28 cellular contexts compared by ENCODE assay signal in the genomic region with DNA sequence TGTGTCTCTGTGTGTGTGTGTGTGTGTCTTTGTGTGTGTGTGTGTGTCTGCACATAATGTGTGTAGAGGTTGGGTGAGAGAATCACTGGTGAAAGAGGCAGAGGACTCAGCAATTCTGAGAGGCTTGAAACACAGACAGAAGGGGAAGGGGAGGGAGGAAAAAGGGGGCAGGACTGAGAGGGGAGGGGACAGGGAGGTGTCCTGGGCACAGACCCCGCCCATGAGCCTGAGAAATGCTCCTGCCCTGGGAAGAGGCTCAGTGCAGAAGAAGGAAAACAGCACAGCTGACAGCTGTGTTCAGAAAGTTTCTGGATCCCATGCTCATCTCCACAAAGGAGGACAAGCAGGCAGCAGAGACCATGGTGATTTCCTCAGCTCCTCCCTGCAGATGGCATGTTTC. TPM values are rescaled to one million over a fixed set of nuclear protein-coding genes. Genes with fewer than 3 reads are reported as not detected.
"Had no signal": no experiment of that assay in that cellular context is flagged by ENCODE, and none has a peak within 500 bp of the region (broad histone marks: within the 10 kb centered on the region; RNA-seq: fewer than 3 reads in every experiment).

No MANE protein-coding gene starts in this region.

- H3K4me3 ChIP-seq: SK-N-MC had no signal

- H3K36me3 Mint-ChIP-seq: activated CD4-positive, alpha-beta memory T cell treated with anti-CD3 and anti-CD28 coated beads for 36 hours; activated naive CD8-positive, alpha-beta T cell; T-cell had no signal

- ATAC-seq: activated T-cell treated with anti-CD3 and anti-CD28 coated beads, Interleukin-2, amount 50 U/mL, for 4 hours; Panc1; Right ventricle myocardium inferior; T-cell had no signal

- H3K9me3 Mint-ChIP-seq: activated CD4-positive, alpha-beta T cell treated with anti-CD3 and anti-CD28 coated beads, Interleukin-2, amount 10 ng/mL, durations not matched to agents 7 days and 5 days; central memory CD8-positive, alpha-beta T cell had no signal

- H3K27ac Mint-ChIP-seq: activated CD4-positive, alpha-beta memory T cell treated with anti-CD3 and anti-CD28 coated beads for 36 hours; activated CD4-positive, alpha-beta T cell treated with anti-CD3 and anti-CD28 coated beads, Interleukin-2, amount 10 ng/mL, durations not matched to agents 7 days and 5 days; activated naive CD8-positive, alpha-beta T cell; brain; T-cell had no signal

- H3K27ac ChIP-seq: SK-N-MC had no signal

- DNase-seq: activated CD4-positive, alpha-beta memory T cell treated with anti-CD3 and anti-CD28 coated beads for 36 hours; activated CD4-positive, alpha-beta T cell treated with anti-CD3 and anti-CD28 coated beads, Interleukin-2, amount 10 ng/mL, durations not matched to agents 7 days and 5 days; activated CD4-positive, CD25-positive, alpha-beta regulatory T cell; activated CD8-positive, alpha-beta memory T cell treated with anti-CD3 and anti-CD28 coated beads for 24 hours; activated effector memory CD4-positive, alpha-beta T cell treated with anti-CD3 and anti-CD28 coated beads, Interleukin-2, amount 50 U/mL, for 16 hours; activated naive CD4-positive, alpha-beta T cell treated with Interleukin-2 at 50 U/mL for 16 hours; activated T-cell treated with anti-CD3 and anti-CD28 coated beads, Interleukin-2, amount 50 U/mL, for 4 hours; amygdala; Kasumi-1; MV-4-11; NCI-H1092 treated with DMSO at 0.1 percent for 48 hours; NCI-H1417 treated with DMSO at 0.1 percent for 48 hours; NCI-H1694; NCI-H2081; NCI-H510A treated with DMSO at 0.1 percent for 48 hours; NCI-H69; OCI-M1; RPMI8226; T-cell; T-helper 2 cell; T1000 had no signal

RNA-seq across cellular contexts. Expression of a gene that starts 59.1 kb away (rescaled TPM):
- total RNA-seq: activated CD4-positive, alpha-beta memory T cell treated with anti-CD3 and anti-CD28 coated beads for 36 hours; activated CD4-positive, alpha-beta T cell treated with anti-CD3 and anti-CD28 coated beads, Interleukin-2, amount 10 ng/mL, durations not matched to agents 7 days and 5 days; activated T-cell treated with anti-CD3 and anti-CD28 coated beads, Interleukin-2, amount 50 U/mL, for 4 hours; astrocyte; Right ventricle myocardium inferior; T-cell had no signal
